Comparison of ENCODE assay signal across 8 cellular contexts in genomic region chr4:164731827-164732474, GRCh38. TPM values are rescaled to one million over a fixed set of nuclear protein-coding genes. Genes with fewer than 3 reads are reported as not detected.
DNase-seq lines count a peak whose midpoint lies in the region; ATAC-seq, FAIRE-seq and TF ChIP-seq lines count a peak whose summit lies in the region.

No MANE protein-coding gene starts in this region.

- WGBS in H1 (ENCODE audit: extremely low coverage in 1 of 2, insufficient coverage in 1 of 2, insufficient read length in 1 of 2, insufficient replicate concordance in 2 of 2, low coverage in 1 of 2, low lambda C conversion rate in 2 of 2, missing lambda C conversion rate in 1 of 2), 2 experiments, result 35% methylated on average over 5 of the region's 5 CpGs; no CpG with 5 or more reads in 1 of the 2 experiments

- H2BK15ac ChIP-seq in H1 (ENCODE audit: low read length), result no peak overlapping the region

- H3K4me3 ChIP-seq in NB4 (ENCODE audit: low read depth, low read length) (no peak overlapping the region), H1 (ENCODE audit: extremely low read depth in 1 of 4, insufficient read depth in 2 of 4, low read depth in 3 of 4, low read length in 4 of 4) (no peak overlapping the region)

- H4K91ac ChIP-seq in H1 (replicated peaks; ENCODE audit: insufficient read length, low read length), result no peak overlapping the region

- intact Hi-C loops in activated T-helper 1 cell treated with anti-CD3 and anti-CD28 coated beads, Interleukin-12 subunit alpha, Interleukin-12 subunit beta, Interleukin-2, Interleukin-4 antibody, amounts not matched to agents 30 ng/mL and 10 ng/mL and 1 ng/mL, durations not matched to agents 14 hours and 24 hours and 36 hours (cut with micrococcal nuclease), result loop anchor here (2.0 kb wide), 2 partner anchors 31 to 1181 kb away; no protein-coding TSS in a partner anchor

- no peaks in the 10 kb centered on the region for H3K4me1 ChIP-seq in H1 (replicated peaks in 1 of 4; ENCODE audit: control insufficient read depth in 3 of 4, insufficient read depth in 4 of 4, low read length in 3 of 4)

- H3K36me3 Mint-ChIP-seq in activated T-helper 1 cell treated with anti-CD3 and anti-CD28 coated beads, Interleukin-12 subunit alpha, Interleukin-12 subunit beta, Interleukin-2, Interleukin-4 antibody, amounts not matched to agents 30 ng/mL and 10 ng/mL and 1 ng/mL, durations not matched to agents 14 hours and 24 hours and 36 hours (ENCODE audit: low read depth), result no peaks in the 10 kb centered on the region
- H3K36me3 Mint-ChIP-seq in HFFc6 (ENCODE audit: low read depth), result no peaks in the 10 kb centered on the region
- H3K36me3 Mint-ChIP-seq in activated CD4-positive, alpha-beta T cell treated with anti-CD3 and anti-CD28 coated beads, Interleukin-2, amount 10 ng/mL, durations not matched to agents 7 days and 5 days (ENCODE audit: low read depth), result no peaks in the 10 kb centered on the region

- no peak overlapping the region for H3K4ac ChIP-seq in H1 (replicated peaks; ENCODE audit: insufficient read length, low read depth, low read length)

- peak; percentile 6 to 8 for DNase-seq in activated T-helper 1 cell treated with anti-CD3 and anti-CD28 coated beads, Interleukin-2, amount 50 U/mL, for 16 hours (ENCODE audit: low read depth in 1 of 2, low spot score in 1 of 2)
- DNase-seq in activated T-helper 1 cell treated with anti-CD3 and anti-CD28 coated beads, Interleukin-12 subunit alpha, Interleukin-12 subunit beta, Interleukin-2, Interleukin-4 antibody, amounts not matched to agents 30 ng/mL and 10 ng/mL and 1 ng/mL, durations not matched to agents 14 hours and 24 hours and 36 hours (ENCODE audit: low spot score), result no peak
- DNase-seq in HFFc6 (peak; percentile 25), NB4 (ENCODE audit: low read depth) (peak; percentile 50), H1 (ENCODE audit: low read depth in 1 of 2, low spot score in 2 of 2) (peak; percentile 17 to 82), middle frontal gyrus (ENCODE audit: extremely low spot score, low spot score) (peak; percentile 62)
- peak; percentile 55 for DNase-seq in activated CD4-positive, alpha-beta T cell treated with anti-CD3 and anti-CD28 coated beads, Interleukin-2, amount 10 ng/mL, durations not matched to agents 7 days and 5 days
- DNase-seq in stimulated activated naive CD8-positive, alpha-beta T cell treated with anti-CD3 and anti-CD28 coated beads, Interleukin-15, amount 100 ng/mL, for 72 hours, result peak; percentile 21 to 41

- no peak overlapping the region for H2AFZ ChIP-seq in H1 (ENCODE audit: low read length)

- TF ChIP-seq EP300 in H1 (IDR thresholded peaks at IDR 0.05; ENCODE audit: borderline replicate concordance in 1 of 2, low read depth in 2 of 2, low read length in 2 of 2), result no peak

- H4K5ac ChIP-seq in H1 (ENCODE audit: insufficient read length, low read depth, low read length), result no peak overlapping the region

- H3K79me2 ChIP-seq in H1 (ENCODE audit: control insufficient read depth in 1 of 2, insufficient read depth in 2 of 2, low read length in 2 of 2), result no peaks in the 10 kb centered on the region

- peak; percentile 97 for TF ChIP-seq RAD21 in H1 (IDR thresholded peaks at IDR 0.05 in 1 of 2, conservative IDR thresholded peaks at IDR 0.05 in 1 of 2; ENCODE audit: low read depth in 2 of 2, low read length in 2 of 2)

- no peaks in the 10 kb centered on the region for H3K9me3 Mint-ChIP-seq in activated T-helper 1 cell treated with anti-CD3 and anti-CD28 coated beads, Interleukin-12 subunit alpha, Interleukin-12 subunit beta, Interleukin-2, Interleukin-4 antibody, amounts not matched to agents 30 ng/mL and 10 ng/mL and 1 ng/mL, durations not matched to agents 14 hours and 24 hours and 36 hours
- no peaks in the 10 kb centered on the region for H3K9me3 Mint-ChIP-seq in HFFc6
- H3K9me3 Mint-ChIP-seq in activated CD4-positive, alpha-beta T cell treated with anti-CD3 and anti-CD28 coated beads, Interleukin-2, amount 10 ng/mL, durations not matched to agents 7 days and 5 days, result no peaks in the 10 kb centered on the region
- H3K9me3 Mint-ChIP-seq in stimulated activated naive CD8-positive, alpha-beta T cell treated with anti-CD3 and anti-CD28 coated beads, Interleukin-15, amount 100 ng/mL, for 72 hours, result no peaks in the 10 kb centered on the region

- H2BK5ac ChIP-seq in H1 (ENCODE audit: low read depth, low read length), result no peak overlapping the region

- no peaks in the 10 kb centered on the region; the same call in 1 of the 2 replicates for H3K23me2 ChIP-seq in H1 (ENCODE audit: low read depth, low read length)

- no peak overlapping the region for H3K4me2 ChIP-seq in H1 (ENCODE audit: insufficient read depth in 1 of 2, low read depth in 2 of 2, low read length in 2 of 2)

- H3K56ac ChIP-seq in H1 (replicated peaks; ENCODE audit: insufficient read length, low read depth, low read length), result no peak overlapping the region

- H2BK20ac ChIP-seq in H1 (ENCODE audit: low read length), result no peak overlapping the region

- H3K36me3 ChIP-seq in H1 (ENCODE audit: control insufficient read depth in 2 of 4, insufficient read depth in 4 of 4, low read length in 3 of 4), result no peaks in the 10 kb centered on the region

- no peak overlapping the region for H3K4me3 Mint-ChIP-seq in activated T-helper 1 cell treated with anti-CD3 and anti-CD28 coated beads, Interleukin-12 subunit alpha, Interleukin-12 subunit beta, Interleukin-2, Interleukin-4 antibody, amounts not matched to agents 30 ng/mL and 10 ng/mL and 1 ng/mL, durations not matched to agents 14 hours and 24 hours and 36 hours
- no peak overlapping the region for H3K4me3 Mint-ChIP-seq in HFFc6
- H3K4me3 Mint-ChIP-seq in activated CD4-positive, alpha-beta T cell treated with anti-CD3 and anti-CD28 coated beads, Interleukin-2, amount 10 ng/mL, durations not matched to agents 7 days and 5 days, result no peak overlapping the region
- no peak overlapping the region for H3K4me3 Mint-ChIP-seq in stimulated activated naive CD8-positive, alpha-beta T cell treated with anti-CD3 and anti-CD28 coated beads, Interleukin-15, amount 100 ng/mL, for 72 hours

- CTCF ChIA-PET in activated CD4-positive, alpha-beta T cell treated with anti-CD3 and anti-CD28 coated beads, Interleukin-2, amount 10 ng/mL, durations not matched to agents 7 days and 5 days (lab: Charles Lee), result interaction anchor here (0.7 to 1.3 kb wide), 3 partner anchors 12 to 1182 kb away, joined by 3 to 6 read pairs (median 3); no protein-coding TSS in a partner anchor
- CTCF ChIA-PET in H1 (lab: Charles Lee; ENCODE audit: partially characterized antibody), result interaction anchor here (0.6 to 10.1 kb wide), 50 partner anchors 12 to 1182 kb away, joined by 3 to 161 read pairs (median 4); a partner anchor contains a TSS

- H4K8ac ChIP-seq in H1 (ENCODE audit: extremely low read depth, insufficient read depth, low read length), result no peak overlapping the region

- H2BK12ac ChIP-seq in H1 (ENCODE audit: low read depth, low read length), result no peak overlapping the region

- peaks cover 3% of the 10 kb centered on the region for H3K27me3 Mint-ChIP-seq in activated T-helper 1 cell treated with anti-CD3 and anti-CD28 coated beads, Interleukin-12 subunit alpha, Interleukin-12 subunit beta, Interleukin-2, Interleukin-4 antibody, amounts not matched to agents 30 ng/mL and 10 ng/mL and 1 ng/mL, durations not matched to agents 14 hours and 24 hours and 36 hours (ENCODE audit: insufficient read depth)
- no peaks in the 10 kb centered on the region for H3K27me3 Mint-ChIP-seq in HFFc6 (ENCODE audit: insufficient read depth)
- H3K27me3 Mint-ChIP-seq in activated CD4-positive, alpha-beta T cell treated with anti-CD3 and anti-CD28 coated beads, Interleukin-2, amount 10 ng/mL, durations not matched to agents 7 days and 5 days, result peaks cover 13% of the 10 kb centered on the region
- peaks cover 7% of the 10 kb centered on the region for H3K27me3 Mint-ChIP-seq in stimulated activated naive CD8-positive, alpha-beta T cell treated with anti-CD3 and anti-CD28 coated beads, Interleukin-15, amount 100 ng/mL, for 72 hours

- no peaks in the 10 kb centered on the region for H3K27me3 ChIP-seq in H1 (replicated peaks in 1 of 4; ENCODE audit: control insufficient read depth in 3 of 4, extremely low read depth in 1 of 4, insufficient read depth in 3 of 4, low read length in 3 of 4)

- no peak overlapping the region for H2AK5ac ChIP-seq in H1 (ENCODE audit: low read depth, low read length)

- ATAC-seq in stimulated activated naive CD8-positive, alpha-beta T cell treated with anti-CD3 and anti-CD28 coated beads, Interleukin-15, amount 100 ng/mL, for 72 hours, result no peak

- TF ChIP-seq POLR2A in NB4 (IDR thresholded peaks at IDR 0.05; ENCODE audit: extremely low read depth, insufficient read length) (no peak), H1 (IDR thresholded peaks at IDR 0.05; ENCODE audit: control extremely low read depth in 1 of 2, low read depth in 2 of 2, low read length in 2 of 2) (no peak)

- no peak overlapping the region for H3K27ac ChIP-seq in H1 (ENCODE audit: low read depth, low read length)

- H3K79me1 ChIP-seq in H1 (ENCODE audit: low read depth, low read length), result no peaks in the 10 kb centered on the region

- H3K23ac ChIP-seq in H1 (ENCODE audit: insufficient read length), result no peak overlapping the region

- no peak overlapping the region for H2BK120ac ChIP-seq in H1 (replicated peaks; ENCODE audit: low read depth, low read length)

- no peak overlapping the region for H3K27ac Mint-ChIP-seq in activated T-helper 1 cell treated with anti-CD3 and anti-CD28 coated beads, Interleukin-12 subunit alpha, Interleukin-12 subunit beta, Interleukin-2, Interleukin-4 antibody, amounts not matched to agents 30 ng/mL and 10 ng/mL and 1 ng/mL, durations not matched to agents 14 hours and 24 hours and 36 hours
- no peak overlapping the region for H3K27ac Mint-ChIP-seq in HFFc6
- H3K27ac Mint-ChIP-seq in activated CD4-positive, alpha-beta T cell treated with anti-CD3 and anti-CD28 coated beads, Interleukin-2, amount 10 ng/mL, durations not matched to agents 7 days and 5 days, result no peak overlapping the region
- H3K27ac Mint-ChIP-seq in stimulated activated naive CD8-positive, alpha-beta T cell treated with anti-CD3 and anti-CD28 coated beads, Interleukin-15, amount 100 ng/mL, for 72 hours, result no peak overlapping the region

- no peaks in the 10 kb centered on the region for H3K4me1 Mint-ChIP-seq in activated T-helper 1 cell treated with anti-CD3 and anti-CD28 coated beads, Interleukin-12 subunit alpha, Interleukin-12 subunit beta, Interleukin-2, Interleukin-4 antibody, amounts not matched to agents 30 ng/mL and 10 ng/mL and 1 ng/mL, durations not matched to agents 14 hours and 24 hours and 36 hours (ENCODE audit: low read depth)
- H3K4me1 Mint-ChIP-seq in HFFc6 (ENCODE audit: low read depth), result no peaks in the 10 kb centered on the region
- peaks cover 2% of the 10 kb centered on the region for H3K4me1 Mint-ChIP-seq in activated CD4-positive, alpha-beta T cell treated with anti-CD3 and anti-CD28 coated beads, Interleukin-2, amount 10 ng/mL, durations not matched to agents 7 days and 5 days
- H3K4me1 Mint-ChIP-seq in stimulated activated naive CD8-positive, alpha-beta T cell treated with anti-CD3 and anti-CD28 coated beads, Interleukin-15, amount 100 ng/mL, for 72 hours, result no peaks in the 10 kb centered on the region

- POLR2A ChIA-PET in activated CD4-positive, alpha-beta T cell treated with anti-CD3 and anti-CD28 coated beads, Interleukin-2, amount 10 ng/mL, durations not matched to agents 7 days and 5 days (lab: Charles Lee), result no interaction called here
- POLR2A ChIA-PET in H1 (lab: Charles Lee; ENCODE audit: partially characterized antibody), result no interaction called here

- peak; percentile 90 for TF ChIP-seq CTCF in HFFc6 (IDR thresholded peaks at IDR 0.05)
- TF ChIP-seq CTCF in NB4 (IDR thresholded peaks at IDR 0.05; ENCODE audit: low read depth, low read length), result peak; percentile 85
- peak; percentile 72 to 88 (median 84) for TF ChIP-seq CTCF in H1 (IDR thresholded peaks at IDR 0.05; ENCODE audit: control extremely low read depth in 1 of 3, insufficient read depth in 1 of 3, low read depth in 1 of 3, low read length in 3 of 3)

- no peak overlapping the region for H3K9ac ChIP-seq in H1 (replicated peaks in 1 of 4; ENCODE audit: extremely low read depth in 1 of 4, low read depth in 3 of 4, low read length in 3 of 4)

- FAIRE-seq in H1 (lab: Jason Lieb, UNC), result peak; percentile 95

- no peaks in the 10 kb centered on the region for H3K9me3 ChIP-seq in H1 (ENCODE audit: insufficient read depth in 2 of 2, low read depth in 1 of 2, low read length in 1 of 2)

- H4K20me1 ChIP-seq in H1 (replicated peaks in 1 of 2; ENCODE audit: control insufficient read depth in 1 of 2, insufficient read depth in 2 of 2, low read length in 2 of 2), result no peaks in the 10 kb centered on the region

- H3K14ac ChIP-seq in H1 (ENCODE audit: insufficient read length), result no peak overlapping the region

- H3K18ac ChIP-seq in H1 (ENCODE audit: extremely low read depth, low read length), result no peak overlapping the region

RNA-seq across cellular contexts. Expression of gene SMIM31, which starts 22.0 kb away (rescaled TPM):
- total RNA-seq in activated T-helper 1 cell treated with anti-CD3 and anti-CD28 coated beads, Interleukin-12 subunit alpha, Interleukin-12 subunit beta, Interleukin-2, Interleukin-4 antibody, amounts not matched to agents 30 ng/mL and 10 ng/mL and 1 ng/mL, durations not matched to agents 14 hours and 24 hours and 36 hours, result not detected in 2 replicates
- total RNA-seq in HFFc6 (2021; fragmentation: NEBNext Ultra II Directional; extraction: Animal tissue kit (Norgen Biotek cat#: 25700)), result not detected
- total RNA-seq in activated CD4-positive, alpha-beta T cell treated with anti-CD3 and anti-CD28 coated beads, Interleukin-2, amount 10 ng/mL, durations not matched to agents 7 days and 5 days, result not detected
- total RNA-seq in H1 (2021; fragmentation: NEBNext Ultra II Directional; extraction: Animal tissue kit (Norgen Biotek cat#: 25700)), result not detected in 2 replicates
- not detected in 2 replicates for polyA plus RNA-seq in H1 (2011; rRNA removed)
- not detected for polyA plus RNA-seq in H1 (2011; cell fraction: cytosol; rRNA removed)
- polyA plus RNA-seq in H1 (2011; cell fraction: nucleus; rRNA removed), result not detected
- polyA plus RNA-seq in H1 (2012, experiment 1 of 2), result not detected in 4 replicates
- not detected for polyA plus RNA-seq in H1 (2012, experiment 2 of 2)
- polyA plus RNA-seq in H1 (2013, experiment 1 of 2), result not detected
- polyA plus RNA-seq in H1 (2013, experiment 2 of 2), result not detected
- polyA minus RNA-seq in H1 (2011; rRNA and poly(A)+ RNA removed), result not detected in 2 replicates
- polyA minus RNA-seq in H1 (2011; cell fraction: cytosol; rRNA and poly(A)+ RNA removed), result not detected
- not detected for polyA minus RNA-seq in H1 (2011; cell fraction: nucleus; rRNA and poly(A)+ RNA removed)
